ENCODE assay signal across 12 cellular contexts in genomic region chr11:15471028-15471708, GRCh38.
DNase-seq lines count a peak whose midpoint lies in the region; ATAC-seq and TF ChIP-seq lines count a peak whose summit lies in the region.
"Had no signal": no experiment of that assay in that cellular context is flagged by ENCODE, and none has a peak within 500 bp of the region (broad histone marks: within the 10 kb centered on the region; RNA-seq: fewer than 3 reads in every experiment).

No MANE protein-coding gene starts in this region.

- WGBS in esophagus muscularis mucosa, result 86% methylated on average over 6 of the region's 6 CpGs

- no peaks in the 10 kb centered on the region for H3K36me3 Mint-ChIP-seq in stimulated activated memory B cell treated with anti-CD40 and anti-IgM and Interleukin-4, amounts not matched to agents 10 μg/mL and 1 μg/mL and 100 μg/mL, for 72 hours

- DNase-seq in NCI-H2029 treated with DMSO at 0.1 percent for 48 hours (lab: John Stamatoyannopoulos, UW), result peak; percentile 60
- DNase-seq in esophagus muscularis mucosa (ENCODE audit: extremely low spot score), result peak; percentile 62
- no peak for DNase-seq in activated T-cell treated with anti-CD3 and anti-CD28 coated beads, Interleukin-2, amount 50 U/mL, for 48 hours
- DNase-seq in dermis blood vessel endothelial cell, result no peak
- DNase-seq in GOT3 (lab: John Stamatoyannopoulos, UW), result no peak
- DNase-seq: adrenal gland; GDM1; stimulated activated CD4-positive, alpha-beta T cell treated with anti-CD3 and anti-CD28 coated beads, Interleukin-12 subunit alpha, Interleukin-12 subunit beta, amount 100 ng/mL, for 4 hours had no signal

- no peak overlapping the region for H3K4me3 Mint-ChIP-seq in stimulated activated memory B cell treated with anti-CD40 and anti-IgM and Interleukin-4, amounts not matched to agents 10 μg/mL and 1 μg/mL and 100 μg/mL, for 72 hours

- ATAC-seq in GM18511 (IDR thresholded peaks at IDR 0.05; ENCODE audit: unreplicated experiment), result peak; percentile 53
- ATAC-seq in HG02610 (IDR thresholded peaks at IDR 0.05; ENCODE audit: unreplicated experiment), result peak; percentile 77
- no peak for ATAC-seq in stimulated activated memory B cell treated with anti-CD40 and anti-IgM and Interleukin-4, amounts not matched to agents 10 μg/mL and 1 μg/mL and 100 μg/mL, for 72 hours
- ATAC-seq: gastroesophageal sphincter had no signal

- peaks cover 10% of the 10 kb centered on the region for H3K27me3 Mint-ChIP-seq in stimulated activated memory B cell treated with anti-CD40 and anti-IgM and Interleukin-4, amounts not matched to agents 10 μg/mL and 1 μg/mL and 100 μg/mL, for 72 hours

- H3K4me1 Mint-ChIP-seq in stimulated activated memory B cell treated with anti-CD40 and anti-IgM and Interleukin-4, amounts not matched to agents 10 μg/mL and 1 μg/mL and 100 μg/mL, for 72 hours, result no peaks in the 10 kb centered on the region

- intact Hi-C loops in esophagus muscularis mucosa (cut with DNase I), result no loop called here

- H3K9me3 Mint-ChIP-seq in stimulated activated memory B cell treated with anti-CD40 and anti-IgM and Interleukin-4, amounts not matched to agents 10 μg/mL and 1 μg/mL and 100 μg/mL, for 72 hours, result peaks cover 3% of the 10 kb centered on the region

- H3K36me3 ChIP-seq in esophagus muscularis mucosa, result no peaks in the 10 kb centered on the region
- H3K36me3 ChIP-seq: adrenal gland, gastroesophageal sphincter had no signal

- no peak for TF ChIP-seq CTCF in esophagus muscularis mucosa (IDR thresholded peaks at IDR 0.05)

- H3K27ac ChIP-seq in esophagus muscularis mucosa (replicated peaks in 1 of 4), result no peak overlapping the region
- H3K27ac ChIP-seq: adrenal gland, gastroesophageal sphincter had no signal

- H3K27me3 ChIP-seq in esophagus muscularis mucosa, result no peaks in the 10 kb centered on the region
- H3K27me3 ChIP-seq: adrenal gland, gastroesophageal sphincter had no signal

- no peak overlapping the region for H3K4me3 ChIP-seq in esophagus muscularis mucosa
- H3K4me3 ChIP-seq: adrenal gland, gastroesophageal sphincter had no signal

- H3K27ac Mint-ChIP-seq in stimulated activated memory B cell treated with anti-CD40 and anti-IgM and Interleukin-4, amounts not matched to agents 10 μg/mL and 1 μg/mL and 100 μg/mL, for 72 hours, result no peak overlapping the region

- no peaks in the 10 kb centered on the region for H3K4me1 ChIP-seq in esophagus muscularis mucosa
- H3K4me1 ChIP-seq: adrenal gland, gastroesophageal sphincter had no signal

- TF ChIP-seq EP300 in esophagus muscularis mucosa (IDR thresholded peaks at IDR 0.05), result no peak

- H3K9me3 ChIP-seq in esophagus muscularis mucosa, result no peaks in the 10 kb centered on the region
- H3K9me3 ChIP-seq: adrenal gland, gastroesophageal sphincter had no signal

- TF ChIP-seq POLR2A in esophagus muscularis mucosa (IDR thresholded peaks at IDR 0.05; ENCODE audit: low read depth), result no peak

Comparison
In these comparisons a context has a peak if more than half of its experiments do, and no peak if none do; other contexts are left out.
1. DNase-seq: peak in NCI-H2029 treated with DMSO at 0.1 percent for 48 hours (single experiment) and esophagus muscularis mucosa (single experiment); none in activated T-cell treated with anti-CD3 and anti-CD28 coated beads, Interleukin-2, amount 50 U/mL, for 48 hours (0 of 2), dermis blood vessel endothelial cell (single experiment) and GOT3 (single experiment).